17 cellular contexts compared by ENCODE assay signal in the genomic region with DNA sequence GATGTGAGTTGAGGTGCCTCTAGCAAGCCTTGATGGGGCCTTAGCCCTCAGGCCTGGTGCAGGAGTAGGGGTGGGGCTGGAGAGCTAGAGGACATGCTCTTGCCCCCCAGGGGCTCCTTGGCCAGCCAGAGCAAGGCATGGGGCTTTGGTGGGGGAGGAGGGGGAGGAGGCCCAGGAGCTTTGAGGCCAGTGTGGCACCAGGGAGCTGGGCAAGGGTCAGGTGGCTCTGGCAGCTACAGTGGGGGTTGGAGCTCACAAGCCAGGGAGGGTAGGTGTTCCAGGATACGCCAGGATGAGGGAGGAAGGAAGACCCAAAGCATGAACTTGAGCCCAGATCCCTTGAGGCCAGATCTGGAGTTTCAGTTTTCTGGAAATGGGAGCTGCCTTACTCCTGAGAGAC. TPM values are rescaled to one million over a fixed set of nuclear protein-coding genes. Genes with fewer than 3 reads are reported as not detected.
A peak's percentile ranks its signal among the peaks of the same experiment; 100 is the strongest.
DNase-seq lines count a peak whose midpoint lies in the region; ATAC-seq and TF ChIP-seq lines count a peak whose summit lies in the region.
"Had no signal": no experiment of that assay in that cellular context is flagged by ENCODE, and none has a peak within 500 bp of the region (broad histone marks: within the 10 kb centered on the region; RNA-seq: fewer than 3 reads in every experiment).

No MANE protein-coding gene starts in this region.

- no peak overlapping the region for H2BK5ac ChIP-seq in mesenchymal stem cell (ENCODE audit: low read depth, low read length, poor library complexity, severe bottlenecking)

- intact Hi-C loops in breast epithelium (cut with DNase I; ENCODE audit: low total_unique reads) = no loop called here

- H3K9ac ChIP-seq in mesenchymal stem cell (ENCODE audit: low read length) (no peak overlapping the region), subcutaneous abdominal adipose tissue (ENCODE audit: low read length in 5 of 5) (peak overlapping the region in 2 of 5 donors; percentile 2 to 25)

- DNase-seq in breast epithelium (ENCODE audit: low spot score in 2 of 2) (no peak), mesenchymal stem cell (no peak), SK-N-DZ (ENCODE audit: low spot score) (no peak), AG20443 (ENCODE audit: low spot score) (no peak), CD1c-positive myeloid dendritic cell (ENCODE audit: extremely low spot score) (no peak)
- DNase-seq: activated T-cell treated with anti-CD3 and anti-CD28 coated beads, Interleukin-2, amount 50 U/mL, for 48 hours; CD4-positive, alpha-beta T cell; immature natural killer cell; stimulated activated CD4-positive, alpha-beta T cell treated with anti-CD3 and anti-CD28 coated beads, Interleukin-12 subunit alpha, Interleukin-12 subunit beta, amount 100 ng/mL, for 4 hours; T-helper 1 cell had no signal

- peak overlapping the region; percentile 33 for H2AK5ac ChIP-seq in mesenchymal stem cell (ENCODE audit: low read length, severe bottlenecking)

- CTCF ChIA-PET in HEK293 (lab: Yijun Ruan, JAX) = interaction anchor here (2.0 kb wide), 1 partner anchor 31 kb away, joined by 5 read pairs; no protein-coding TSS in a partner anchor

- 90% methylated on average over 1 of the region's 1 CpG for WGBS in mesenchymal stem cell

- POLR2A ChIA-PET in HEK293 (lab: Yijun Ruan, JAX) = no interaction called here

- H3K79me1 ChIP-seq in mesenchymal stem cell (replicated peaks; ENCODE audit: low read length, poor library complexity, severe bottlenecking) = no peaks in the 10 kb centered on the region

- H3K18ac ChIP-seq in mesenchymal stem cell (ENCODE audit: low read depth in 1 of 2, low read length in 2 of 2) = no peak overlapping the region

- H3K9me3 ChIP-seq in HEK293 (ENCODE audit: control insufficient read depth, insufficient read depth, low read depth, low read length) (no peaks in the 10 kb centered on the region), breast epithelium (no peaks in the 10 kb centered on the region), mesenchymal stem cell (ENCODE audit: control insufficient read depth, low read length) (no peaks in the 10 kb centered on the region), subcutaneous abdominal adipose tissue (ENCODE audit: control insufficient read depth in 5 of 5, low read length in 5 of 5) (no peaks in the 10 kb centered on the region)
- H3K9me3 ChIP-seq: adrenal gland had no signal

- H3K4me3 ChIP-seq in HEK293 (ENCODE audit: low read depth, low read length) (no peak overlapping the region), breast epithelium (no peak overlapping the region), mesenchymal stem cell (ENCODE audit: insufficient read depth in 1 of 2, low read depth in 1 of 2, low read length in 2 of 2) (no peak overlapping the region), subcutaneous abdominal adipose tissue (ENCODE audit: low read depth in 1 of 5, low read length in 5 of 5) (no peak overlapping the region)
- H3K4me3 ChIP-seq: adrenal gland had no signal

- H3K4me1 ChIP-seq in HEK293 (ENCODE audit: control insufficient read depth, insufficient read depth, low read length) (peaks cover 10% of the 10 kb centered on the region), breast epithelium (peaks cover 25 to 43% of the 10 kb centered on the region in 2 donors), mesenchymal stem cell (ENCODE audit: control insufficient read depth, insufficient read depth, low read depth, low read length) (peaks cover 52% of the 10 kb centered on the region), subcutaneous abdominal adipose tissue (ENCODE audit: control insufficient read depth in 5 of 5, insufficient read depth in 5 of 5, low read length in 5 of 5) (peaks cover 28 to 99% (median 75%) of the 10 kb centered on the region in 5 donors)

- H2BK15ac ChIP-seq in mesenchymal stem cell (ENCODE audit: low read depth, poor library complexity, severe bottlenecking) = no peak overlapping the region

- no peak overlapping the region for H4K8ac ChIP-seq in mesenchymal stem cell (ENCODE audit: low read length)

- no peak overlapping the region for H3K4ac ChIP-seq in mesenchymal stem cell (ENCODE audit: low read depth in 1 of 2, low read length in 2 of 2)

- no peak overlapping the region for H3K4me2 ChIP-seq in mesenchymal stem cell (ENCODE audit: low read length, poor library complexity, severe bottlenecking)

- ATAC-seq in HG03442 (IDR thresholded peaks at IDR 0.05; ENCODE audit: unreplicated experiment) = no peak
- ATAC-seq: naive thymus-derived CD8-positive, alpha-beta T cell had no signal

- no peak overlapping the region for H3K14ac ChIP-seq in mesenchymal stem cell (ENCODE audit: low read length in 2 of 2)

- no peak overlapping the region for H2BK12ac ChIP-seq in mesenchymal stem cell (ENCODE audit: low read length in 2 of 2)

- H3K27me3 ChIP-seq in breast epithelium (no peaks in the 10 kb centered on the region), mesenchymal stem cell (ENCODE audit: control insufficient read depth in 1 of 2, insufficient read depth in 1 of 2, low read length in 2 of 2) (peaks cover 7 to 13% of the 10 kb centered on the region in 2 experiments), subcutaneous abdominal adipose tissue (ENCODE audit: control insufficient read depth in 5 of 5, insufficient read depth in 4 of 5, low read length in 5 of 5) (no peaks in the 10 kb centered on the region)
- H3K27me3 ChIP-seq: adrenal gland, foreskin keratinocyte had no signal

- TF ChIP-seq CTCF in HEK293 (tag by site-specific recombination; IDR thresholded peaks at IDR 0.05) (no peak), breast epithelium (IDR thresholded peaks at IDR 0.05) (no peak)

- H3K27ac ChIP-seq in HEK293 (ENCODE audit: extremely low read depth, low read depth, low read length) (no peak overlapping the region), breast epithelium (peak overlapping the region; percentile 71 to 90), mesenchymal stem cell (ENCODE audit: low read length, poor library complexity, severe bottlenecking) (no peak overlapping the region), subcutaneous abdominal adipose tissue (ENCODE audit: low read depth, low read length) (peak overlapping the region; percentile 83)
- H3K27ac ChIP-seq: foreskin keratinocyte had no signal

- no peak for TF ChIP-seq POLR2A in breast epithelium (IDR thresholded peaks at IDR 0.05)

- no peak overlapping the region for H2BK120ac ChIP-seq in mesenchymal stem cell (ENCODE audit: low read depth, low read length)

- H3K23ac ChIP-seq in mesenchymal stem cell (ENCODE audit: low read length in 2 of 2) = no peak overlapping the region

- H4K91ac ChIP-seq in mesenchymal stem cell (ENCODE audit: low read length) = no peak overlapping the region

- no peak overlapping the region for H2AFZ ChIP-seq in mesenchymal stem cell (ENCODE audit: low read depth, low read length)

- H3K36me3 ChIP-seq in HEK293 (ENCODE audit: control insufficient read depth in 2 of 2, insufficient read depth in 1 of 2, low read length in 2 of 2) = peaks cover 0 to 58% of the 10 kb centered on the region in 2 experiments; a peak in 1 of 3 replicates
- H3K36me3 ChIP-seq in breast epithelium = no peaks in the 10 kb centered on the region
- peaks cover 0 to 33% of the 10 kb centered on the region in 2 experiments for H3K36me3 ChIP-seq in mesenchymal stem cell (ENCODE audit: control insufficient read depth in 1 of 2, insufficient read depth in 2 of 2, low read depth in 1 of 2, low read length in 2 of 2)
- H3K36me3 ChIP-seq in subcutaneous abdominal adipose tissue (ENCODE audit: control insufficient read depth in 5 of 5, insufficient read depth in 5 of 5, low read length in 5 of 5) = no peaks in the 10 kb centered on the region
- H3K36me3 ChIP-seq: adrenal gland had no signal

TF ChIP-seq in HEK293, 187 proteins besides CTCF, POLR2A, EP300 and RAD21 (continues in another document):
- TF ChIP-seq ZNF621 (tag by site-specific recombination; IDR thresholded peaks at IDR 0.05) (no peak), ZNF571 (tag by site-specific recombination; IDR thresholded peaks at IDR 0.05) (no peak), GLI4 (tag by site-specific recombination; IDR thresholded peaks at IDR 0.05) (no peak), ZNF202 (tag by site-specific recombination; IDR thresholded peaks at IDR 0.05; ENCODE audit: borderline replicate concordance) (no peak), ZNF843 (tag by site-specific recombination; IDR thresholded peaks at IDR 0.05) (no peak), GLIS1 (tag by site-specific recombination; IDR thresholded peaks at IDR 0.05) (peak; percentile 77)
- TF ChIP-seq, protein P1, sequence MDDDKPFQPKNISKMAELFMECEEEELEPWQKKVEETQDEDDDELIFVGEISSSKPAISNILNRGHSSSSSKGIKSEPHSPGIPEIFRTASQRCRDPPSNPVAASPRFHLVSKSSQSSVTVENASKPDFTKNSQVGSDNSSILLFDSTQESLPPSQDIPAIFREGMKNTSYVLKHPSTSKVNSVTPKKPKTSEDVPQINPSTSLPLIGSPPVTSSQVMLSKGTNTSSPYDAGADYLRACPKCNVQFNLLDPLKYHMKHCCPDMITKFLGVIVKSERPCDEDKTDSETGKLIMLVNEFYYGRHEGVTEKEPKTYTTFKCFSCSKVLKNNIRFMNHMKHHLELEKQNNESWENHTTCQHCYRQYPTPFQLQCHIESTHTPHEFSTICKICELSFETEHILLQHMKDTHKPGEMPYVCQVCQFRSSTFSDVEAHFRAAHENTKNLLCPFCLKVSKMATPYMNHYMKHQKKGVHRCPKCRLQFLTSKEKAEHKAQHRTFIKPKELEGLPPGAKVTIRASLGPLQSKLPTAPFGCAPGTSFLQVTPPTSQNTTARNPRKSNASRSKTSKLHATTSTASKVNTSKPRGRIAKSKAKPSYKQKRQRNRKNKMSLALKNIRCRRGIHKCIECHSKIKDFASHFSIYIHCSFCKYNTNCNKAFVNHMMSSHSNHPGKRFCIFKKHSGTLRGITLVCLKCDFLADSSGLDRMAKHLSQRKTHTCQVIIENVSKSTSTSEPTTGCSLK (tag by site-specific recombination; IDR thresholded peaks at IDR 0.05) = no peak

RNA-seq across cellular contexts. Expression of a gene that starts 8.4 kb away (rescaled TPM):
- 10 to 100 TPM in 2 of 3 donors, 1 to 10 TPM in 1; 7.7 to 49.8 (median 26.9) TPM for total RNA-seq in breast epithelium
- polyA plus RNA-seq in mesenchymal stem cell (2013, experiment 1 of 2) = 23.6 TPM
- polyA plus RNA-seq in mesenchymal stem cell (2013, experiment 2 of 2) = 23.0 TPM
- 9.8 and 12.1 TPM in 2 replicates for polyA plus RNA-seq in SK-N-DZ (2014; cell fraction: cytosol; rRNA removed)
- polyA plus RNA-seq in SK-N-DZ (2014; cell fraction: nucleus; rRNA removed) = 17.6 and 21.8 TPM in 2 replicates
- total RNA-seq: naive thymus-derived CD8-positive, alpha-beta T cell had no signal
- polyA plus RNA-seq: immature natural killer cell; naive thymus-derived CD8-positive, alpha-beta T cell had no signal

RNA-seq across cellular contexts. Expression of a gene that starts 27.8 kb away (rescaled TPM):
- not detected for total RNA-seq in breast epithelium
- polyA plus RNA-seq in mesenchymal stem cell (2013, experiment 1 of 2) = not detected
- polyA plus RNA-seq in mesenchymal stem cell (2013, experiment 2 of 2) = not detected
- 0.20 TPM in 1 of 2 replicates, not detected in the other for polyA plus RNA-seq in SK-N-DZ (2014; cell fraction: cytosol; rRNA removed)
- not detected in 2 replicates for polyA plus RNA-seq in SK-N-DZ (2014; cell fraction: nucleus; rRNA removed)
- total RNA-seq: adrenal gland; foreskin keratinocyte; H4; naive thymus-derived CD8-positive, alpha-beta T cell had no signal
- polyA plus RNA-seq: adrenal gland; foreskin keratinocyte; immature natural killer cell; naive thymus-derived CD8-positive, alpha-beta T cell had no signal

RNA-seq across cellular contexts. Expression of a gene that starts 41.5 kb away (rescaled TPM):
- 1 to 10 TPM in 1 of 3 donors, under 1 TPM in 1, not detected in 1; 0.98 to 2.5 TPM for total RNA-seq in breast epithelium
- 0.01 TPM for polyA plus RNA-seq in mesenchymal stem cell (2013, experiment 1 of 2)
- polyA plus RNA-seq in mesenchymal stem cell (2013, experiment 2 of 2) = 0.03 TPM
- polyA plus RNA-seq in SK-N-DZ (2014; cell fraction: cytosol; rRNA removed) = 0.03 and 0.39 TPM in 2 replicates
- polyA plus RNA-seq in SK-N-DZ (2014; cell fraction: nucleus; rRNA removed) = 0.22 and 1.5 TPM in 2 replicates
- total RNA-seq: foreskin keratinocyte; H4; naive thymus-derived CD8-positive, alpha-beta T cell had no signal
- polyA plus RNA-seq: immature natural killer cell; naive thymus-derived CD8-positive, alpha-beta T cell had no signal

Comparison
In these comparisons a context has a peak if more than half of its experiments do, and no peak if none do; other contexts are left out.
1. H3K27ac ChIP-seq: peak in breast epithelium (2 of 2) and subcutaneous abdominal adipose tissue (single experiment); none in HEK293 (single experiment) and mesenchymal stem cell (single experiment).